ENCODE assay signal across 30 cellular contexts in the genomic region with DNA sequence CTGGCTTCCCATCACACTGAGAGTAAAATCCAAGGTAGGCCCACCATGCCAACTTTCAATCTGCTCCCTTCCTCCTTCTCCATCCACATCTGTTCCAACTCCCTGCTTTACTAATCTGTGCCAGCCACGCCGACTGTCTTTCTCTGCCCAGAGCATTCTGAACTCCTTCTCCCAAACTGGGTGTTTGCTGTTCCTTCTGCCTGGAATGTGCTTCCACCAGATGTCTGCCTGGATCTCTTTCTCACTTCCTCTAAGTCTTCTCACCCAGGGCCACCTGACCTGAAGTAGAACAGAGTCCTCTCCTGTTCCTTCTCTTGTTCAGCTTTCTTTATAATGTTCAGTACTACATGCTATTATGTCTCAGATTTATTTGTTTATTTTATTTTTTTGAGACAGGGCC. TPM values are rescaled to one million over a fixed set of nuclear protein-coding genes. Genes with fewer than 3 reads are reported as not detected.
A peak's percentile ranks its signal among the peaks of the same experiment; 100 is the strongest.
DNase-seq lines count a peak whose midpoint lies in the region; ATAC-seq and TF ChIP-seq lines count a peak whose summit lies in the region.
"Had no signal": no experiment of that assay in that cellular context is flagged by ENCODE, and none has a peak within 500 bp of the region (broad histone marks: within the 10 kb centered on the region; RNA-seq: fewer than 3 reads in every experiment).

No MANE protein-coding gene starts in this region.

- no peaks in the 10 kb centered on the region for H3K9me3 Mint-ChIP-seq in dendritic cell treated with granulocyte-macrophage colony-stimulating factor and Interleukin-4, amounts not matched to agents 40 ng/mL and 50 ng/mL, for 4 days
- H3K9me3 Mint-ChIP-seq in progenitor cell of endocrine pancreas (ENCODE audit: low read depth) = no peaks in the 10 kb centered on the region
- H3K9me3 Mint-ChIP-seq: activated B cell treated with CpG ODN at 0.5 μM for 24 hours had no signal

- H2AFZ ChIP-seq in PC-3 (ENCODE audit: low read length) = 0 out of 2 replicates have a peak overlapping the region, but pooled peaks have one; percentile 28

- H3K36me3 Mint-ChIP-seq in dendritic cell treated with granulocyte-macrophage colony-stimulating factor and Interleukin-4, amounts not matched to agents 40 ng/mL and 50 ng/mL, for 4 days (ENCODE audit: low read depth) = no peaks in the 10 kb centered on the region
- no peaks in the 10 kb centered on the region for H3K36me3 Mint-ChIP-seq in progenitor cell of endocrine pancreas (ENCODE audit: insufficient read depth)
- H3K36me3 Mint-ChIP-seq: CD4-positive, alpha-beta memory T cell had no signal

- H3F3A ChIP-seq in PC-3 (ENCODE audit: low read length, unreplicated experiment) = no peaks in the 10 kb centered on the region

- DNase-seq in EH (ENCODE audit: low read depth) = peak; percentile 6
- no peak for DNase-seq in PC-3
- no peak for DNase-seq in progenitor cell of endocrine pancreas (ENCODE audit: low spot score, unreplicated experiment)
- DNase-seq in medulla oblongata (ENCODE audit: extremely low spot score) = no peak
- DNase-seq in stimulated activated CD4-positive, alpha-beta T cell treated with anti-CD3 and anti-CD28 coated beads, Interleukin-4, amount 100 ng/mL, for 1 hour = no peak
- no peak for DNase-seq in NCI-H82 treated with DMSO at 0.1 percent for 48 hours (lab: John Stamatoyannopoulos, UW; ENCODE audit: unreplicated experiment)
- DNase-seq: activated B cell treated with CpG ODN at 0.5 μM for 24 hours; activated CD8-positive, alpha-beta T cell treated with anti-CD3 and anti-CD28 coated beads, Interleukin-2, amount 10 ng/mL, durations not matched to agents 7 days and 5 days; activated naive CD4-positive, alpha-beta T cell treated with Interleukin-2 at 50 U/mL for 16 hours; activated T-cell treated with anti-CD3 and anti-CD28 coated beads for 4 hours; amniotic stem cell; CD4-positive, alpha-beta memory T cell; DMS 273 treated with DMSO at 0.1 percent for 48 hours; endodermal cell; gastrocnemius medialis; left lung; NCI-H1092; NCI-H187; NCI-H524 treated with DMSO at 0.1 percent for 48 hours; RPMI8226; SK-N-SH; stimulated activated CD4-positive, alpha-beta T cell treated with anti-CD3 and anti-CD28 coated beads, Interleukin-15, amount 100 ng/mL, for 24 hours; stimulated activated CD8-positive, alpha-beta memory T cell treated with anti-CD3 and anti-CD28 coated beads, Interleukin-4, amount 100 ng/mL, for 48 hours; upper lobe of left lung had no signal

- H3K27ac Mint-ChIP-seq in dendritic cell treated with granulocyte-macrophage colony-stimulating factor and Interleukin-4, amounts not matched to agents 40 ng/mL and 50 ng/mL, for 4 days = peak overlapping the region; percentile 23
- H3K27ac Mint-ChIP-seq in progenitor cell of endocrine pancreas = peak overlapping the region; percentile 31
- H3K27ac Mint-ChIP-seq: activated B cell treated with CpG ODN at 0.5 μM for 24 hours; activated CD8-positive, alpha-beta T cell treated with anti-CD3 and anti-CD28 coated beads, Interleukin-2, amount 10 ng/mL, durations not matched to agents 7 days and 5 days; endodermal cell; nephron had no signal

- TF ChIP-seq CTCF in PC-3 (conservative IDR thresholded peaks at IDR 0.05; ENCODE audit: low read depth, low read length) (no peak), progenitor cell of endocrine pancreas (IDR thresholded peaks at IDR 0.05; ENCODE audit: unreplicated experiment) (no peak)

- no peak overlapping the region for H3K27ac ChIP-seq in PC-3 (ENCODE audit: low read length)
- H3K27ac ChIP-seq: coronary artery, esophagus muscularis mucosa, gastrocnemius medialis, KMS-11, left lung, upper lobe of left lung had no signal

- peaks cover 16% of the 10 kb centered on the region for H3K4me1 Mint-ChIP-seq in dendritic cell treated with granulocyte-macrophage colony-stimulating factor and Interleukin-4, amounts not matched to agents 40 ng/mL and 50 ng/mL, for 4 days (ENCODE audit: low read depth)
- H3K4me1 Mint-ChIP-seq in progenitor cell of endocrine pancreas (ENCODE audit: low read depth) = no peaks in the 10 kb centered on the region
- H3K4me1 Mint-ChIP-seq: activated B cell treated with CpG ODN at 0.5 μM for 24 hours, endodermal cell, nephron had no signal

- intact Hi-C loops in PC-3 (cut with micrococcal nuclease) = no loop called here
- intact Hi-C loops in dendritic cell treated with granulocyte-macrophage colony-stimulating factor and Interleukin-4, amounts not matched to agents 40 ng/mL and 50 ng/mL, for 4 days (cut with micrococcal nuclease) = no loop called here

- H3K4me3 Mint-ChIP-seq in dendritic cell treated with granulocyte-macrophage colony-stimulating factor and Interleukin-4, amounts not matched to agents 40 ng/mL and 50 ng/mL, for 4 days = no peak overlapping the region
- H3K4me3 Mint-ChIP-seq in progenitor cell of endocrine pancreas (ENCODE audit: low read depth) = no peak overlapping the region
- H3K4me3 Mint-ChIP-seq: activated B cell treated with CpG ODN at 0.5 μM for 24 hours; activated CD8-positive, alpha-beta T cell treated with anti-CD3 and anti-CD28 coated beads, Interleukin-2, amount 10 ng/mL, durations not matched to agents 7 days and 5 days; CD4-positive, alpha-beta memory T cell; endodermal cell; nephron had no signal

- H3K4me3 ChIP-seq in PC-3 (ENCODE audit: low read length) = no peak overlapping the region
- H3K4me3 ChIP-seq: coronary artery, esophagus muscularis mucosa, gastrocnemius medialis, left lung, upper lobe of left lung had no signal

- CTCF ChIA-PET in PC-3 (lab: Charles Lee) = no interaction called here

- no peaks in the 10 kb centered on the region for H3K9me3 ChIP-seq in PC-3 (ENCODE audit: low read length)
- H3K9me3 ChIP-seq: esophagus muscularis mucosa, gastrocnemius medialis, left lung, SK-N-SH, upper lobe of left lung had no signal

- no peak overlapping the region for H3K4me2 ChIP-seq in PC-3 (ENCODE audit: low read length)
- H3K4me2 ChIP-seq: SK-N-SH had no signal

- BruUV-seq in PC-3 (replicated peaks; lab: Mats Ljungman, UMichigan) = no TSS peak

- no peaks in the 10 kb centered on the region for H3K36me3 ChIP-seq in PC-3 (ENCODE audit: low read depth, low read length)
- H3K36me3 ChIP-seq: esophagus muscularis mucosa, gastrocnemius medialis, left lung, upper lobe of left lung had no signal

- ATAC-seq in PC-3 = no peak
- ATAC-seq in GM18868 (IDR thresholded peaks at IDR 0.05; ENCODE audit: unreplicated experiment) = no peak
- ATAC-seq: activated CD8-positive, alpha-beta T cell treated with anti-CD3 and anti-CD28 coated beads, Interleukin-2, amount 10 ng/mL, durations not matched to agents 7 days and 5 days; gastrocnemius medialis; left lung had no signal

- H3K27me3 Mint-ChIP-seq in dendritic cell treated with granulocyte-macrophage colony-stimulating factor and Interleukin-4, amounts not matched to agents 40 ng/mL and 50 ng/mL, for 4 days = no peaks in the 10 kb centered on the region
- H3K27me3 Mint-ChIP-seq in progenitor cell of endocrine pancreas = no peaks in the 10 kb centered on the region
- H3K27me3 Mint-ChIP-seq: activated B cell treated with CpG ODN at 0.5 μM for 24 hours; CD4-positive, alpha-beta memory T cell had no signal

- H4K20me1 ChIP-seq in PC-3 (ENCODE audit: low read length) = no peaks in the 10 kb centered on the region

- H3K9me2 ChIP-seq in PC-3 (replicated peaks; ENCODE audit: low read length) = no peaks in the 10 kb centered on the region
- H3K9me2 ChIP-seq: SK-N-SH had no signal

- POLR2A ChIA-PET in PC-3 (lab: Charles Lee; ENCODE audit: unreplicated experiment) = no interaction called here

- no peaks in the 10 kb centered on the region for H3K27me3 ChIP-seq in PC-3 (ENCODE audit: low read length)
- H3K27me3 ChIP-seq: esophagus muscularis mucosa, gastrocnemius medialis, left lung, upper lobe of left lung had no signal

- peaks cover under 1% of the 10 kb centered on the region; the same call in 1 of the 2 replicates for H3K4me1 ChIP-seq in PC-3 (ENCODE audit: insufficient read depth, low read length)
- H3K4me1 ChIP-seq: left lung had no signal

- H3K9ac ChIP-seq in PC-3 (ENCODE audit: low read length) = no peak overlapping the region
- H3K9ac ChIP-seq: KMS-11, SK-N-SH had no signal

- no peaks in the 10 kb centered on the region for H3K79me2 ChIP-seq in PC-3 (ENCODE audit: low read length)

RNA-seq across cellular contexts. Expression of gene ARL8B, which starts 5.5 kb away (rescaled TPM):
- total RNA-seq in PC-3 (2014; rRNA removed) = 43.8 and 45.3 TPM in 2 replicates
- 36.8 and 37.7 TPM in 2 replicates for total RNA-seq in progenitor cell of endocrine pancreas
